In the genomic region with DNA sequence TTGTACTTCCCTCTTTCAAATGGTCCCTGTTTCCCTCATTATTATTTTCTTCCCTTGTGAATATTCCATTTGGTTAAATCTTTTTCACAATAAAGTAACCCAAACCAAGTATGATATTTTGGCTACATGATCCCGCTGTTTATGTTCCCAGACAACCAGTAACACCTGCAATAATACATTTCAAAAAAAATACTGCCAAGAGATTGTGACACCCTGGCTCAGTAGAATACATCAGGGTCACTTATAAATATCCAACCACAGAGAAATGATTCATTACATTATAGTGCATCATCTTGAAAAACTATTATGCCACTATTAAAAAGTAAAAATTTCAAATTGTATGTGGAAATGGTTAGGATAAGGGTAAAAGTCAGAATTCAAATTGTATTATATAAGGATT, we compare ENCODE assay signal across 28 cellular contexts.
"Had no signal": no experiment of that assay in that cellular context is flagged by ENCODE, and none has a peak within 500 bp of the region (broad histone marks: within the 10 kb centered on the region; RNA-seq: fewer than 3 reads in every experiment).

No MANE protein-coding gene starts in this region.

- H3K36me3 ChIP-seq: neutrophil, pancreas, prostate gland, right lobe of liver, sigmoid colon, spleen, suprapubic skin, tibial artery, transverse colon, upper lobe of right lung, uterus had no signal

- DNase-seq: naive thymus-derived CD8-positive, alpha-beta T cell; nephron progenitor cell; pancreas; right cardiac atrium; right lobe of liver; sigmoid colon; spleen; stimulated activated CD4-positive, alpha-beta T cell treated with anti-CD3 and anti-CD28 coated beads, Interleukin-12 subunit alpha, Interleukin-12 subunit beta, amount 100 ng/mL, for 4 hours; stimulated activated CD4-positive, alpha-beta T cell treated with anti-CD3 and anti-CD28 coated beads, Interleukin-1b, Interleukin-23, amount 100 ng/mL, for 48 hours; stimulated activated CD4-positive, alpha-beta T cell treated with anti-CD3 and anti-CD28 coated beads, Interleukin-4, amount 100 ng/mL, for 1 hour; stimulated activated CD4-positive, alpha-beta T cell treated with anti-CD3 and anti-CD28 coated beads, Interleukin-4, amount 100 ng/mL, for 4 hours; stimulated activated CD8-positive, alpha-beta memory T cell treated with anti-CD3 and anti-CD28 coated beads, Interleukin-4, amount 100 ng/mL, for 48 hours; stimulated activated naive CD4-positive, alpha-beta T cell; stimulated activated naive CD8-positive, alpha-beta T cell treated with anti-CD3 and anti-CD28 coated beads, Interleukin-15, amount 100 ng/mL, for 72 hours; stimulated activated naive CD8-positive, alpha-beta T cell treated with anti-CD3 and anti-CD28 coated beads, Interleukin-15, Interleukin-2, amounts not matched to agents 100 U/mL and 50 U/mL, for 24 hours; substantia nigra; testis; tibial artery; transverse colon; upper lobe of right lung; uterus had no signal

- H3K4me1 ChIP-seq: pancreas, prostate gland, sigmoid colon, spleen, testis, transverse colon, upper lobe of right lung, uterus had no signal

- H3K27ac ChIP-seq: neutrophil, pancreas, prostate gland, right lobe of liver, sigmoid colon, skin epidermis, spleen, suprapubic skin, testis, tibial artery, transverse colon, upper lobe of right lung, uterus had no signal

- H3K27me3 ChIP-seq: pancreas, right lobe of liver, sigmoid colon, spleen, suprapubic skin, testis, tibial artery, transverse colon, upper lobe of right lung, uterus had no signal

- ATAC-seq: naive thymus-derived CD8-positive, alpha-beta T cell; natural killer cell treated with Interleukin-12 subunit alpha and Interleukin-12 subunit beta and Interleukin-15 and Interleukin-18, amount 100 ng/mL, for 72 hours; pancreas; right cardiac atrium; right lobe of liver; stimulated activated memory B cell treated with anti-CD40 and anti-IgM and Interleukin-4, amounts not matched to agents 10 μg/mL and 1 μg/mL and 100 μg/mL, for 72 hours; stimulated activated naive CD8-positive, alpha-beta T cell treated with anti-CD3 and anti-CD28 coated beads, Interleukin-15, amount 100 ng/mL, for 72 hours; stimulated activated naive CD8-positive, alpha-beta T cell treated with anti-CD3 and anti-CD28 coated beads, Interleukin-15, Interleukin-2, amounts not matched to agents 100 U/mL and 50 U/mL, for 24 hours; upper lobe of right lung had no signal

- H3K4me3 ChIP-seq: pancreas, prostate gland, right lobe of liver, sigmoid colon, skin epidermis, smooth muscle cell, spleen, suprapubic skin, testis, tibial artery, transverse colon, upper lobe of right lung, uterus had no signal

- H3K4me2 ChIP-seq: smooth muscle cell had no signal

- H3K9me3 ChIP-seq: neutrophil, pancreas, prostate gland, right lobe of liver, sigmoid colon, spleen, suprapubic skin, testis, tibial artery, transverse colon, upper lobe of right lung, uterus had no signal

- FAIRE-seq: pancreas had no signal
